In the genomic region with DNA sequence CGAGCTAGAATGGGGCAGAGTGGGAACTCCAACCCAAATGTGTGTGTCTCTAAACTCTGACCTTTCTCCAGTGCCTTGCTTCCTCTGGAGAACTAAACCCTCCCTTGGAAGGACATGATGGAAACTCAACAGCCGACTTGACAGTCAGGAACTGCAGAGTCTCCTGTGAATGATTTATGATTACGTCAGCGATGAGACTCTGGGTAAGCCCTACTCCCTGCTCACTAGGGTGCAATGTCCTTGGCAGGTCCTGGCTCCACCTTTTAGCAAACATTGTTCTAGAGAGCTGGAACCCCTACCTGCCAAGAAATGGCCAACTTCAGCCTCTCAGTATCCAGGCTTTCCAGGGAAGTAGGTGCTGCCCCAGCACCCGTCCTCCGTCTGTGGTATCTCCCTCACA, we compare ENCODE assay signal across 25 cellular contexts.
"Had no signal": no experiment of that assay in that cellular context is flagged by ENCODE, and none has a peak within 500 bp of the region (broad histone marks: within the 10 kb centered on the region; RNA-seq: fewer than 3 reads in every experiment).

No MANE protein-coding gene starts in this region.

- ATAC-seq: left lung; mucosa of descending colon; naive thymus-derived CD4-positive, alpha-beta T cell; sciatic nerve had no signal

- H3K36me3 ChIP-seq: left lung, tibial artery had no signal

- DNase-seq: dorsolateral prefrontal cortex; effector CD4-positive, alpha-beta T cell; left lung; mesenchymal stem cell; mucosa of descending colon; naive thymus-derived CD4-positive, alpha-beta T cell; occipital lobe; stimulated activated CD4-positive, alpha-beta T cell treated with anti-CD3 and anti-CD28 coated beads, Interleukin-12 subunit alpha, Interleukin-12 subunit beta, amount 100 ng/mL, for 4 hours; stimulated activated CD4-positive, alpha-beta T cell treated with anti-CD3 and anti-CD28 coated beads, Interleukin-1b, Interleukin-23, amount 100 ng/mL, for 48 hours; stimulated activated CD4-positive, alpha-beta T cell treated with anti-CD3 and anti-CD28 coated beads, Interleukin-4, amount 100 ng/mL, for 1 hour; stimulated activated CD8-positive, alpha-beta memory T cell treated with anti-CD3 and anti-CD28 coated beads, Interleukin-4, amount 100 ng/mL, for 48 hours; stimulated activated naive CD4-positive, alpha-beta T cell treated with Interleukin-2 at 50 U/mL for 16 hours; substantia nigra; testis; tibial artery had no signal

- FAIRE-seq: colon, frontal cortex, keratinocyte had no signal

- H3K9me3 ChIP-seq: mucosa of descending colon, testis had no signal

- H3K27ac ChIP-seq: dorsolateral prefrontal cortex, left lung, parathyroid adenoma, testis, tibial artery had no signal

- H3K27me3 ChIP-seq: testis had no signal

- H2AFZ ChIP-seq: parathyroid adenoma had no signal

- H3K4me3 Mint-ChIP-seq: mesothelial cell of epicardium; naive thymus-derived CD4-positive, alpha-beta T cell; nephron; type B pancreatic cell had no signal

- H3K4me2 ChIP-seq: smooth muscle cell had no signal

- H3K27ac Mint-ChIP-seq: mesothelial cell of epicardium; naive thymus-derived CD4-positive, alpha-beta T cell; nephron; progenitor cell of endocrine pancreas; type B pancreatic cell had no signal

- H3K36me3 Mint-ChIP-seq: naive thymus-derived CD4-positive, alpha-beta T cell; type B pancreatic cell had no signal

- H3K4me3 ChIP-seq: dorsolateral prefrontal cortex, left lung, mucosa of descending colon, smooth muscle cell, testis, tibial artery had no signal

- H3K4me1 ChIP-seq: left lung, parathyroid adenoma, testis, tibial artery had no signal

- H3K79me2 ChIP-seq: parathyroid adenoma had no signal
